In the genomic region with DNA sequence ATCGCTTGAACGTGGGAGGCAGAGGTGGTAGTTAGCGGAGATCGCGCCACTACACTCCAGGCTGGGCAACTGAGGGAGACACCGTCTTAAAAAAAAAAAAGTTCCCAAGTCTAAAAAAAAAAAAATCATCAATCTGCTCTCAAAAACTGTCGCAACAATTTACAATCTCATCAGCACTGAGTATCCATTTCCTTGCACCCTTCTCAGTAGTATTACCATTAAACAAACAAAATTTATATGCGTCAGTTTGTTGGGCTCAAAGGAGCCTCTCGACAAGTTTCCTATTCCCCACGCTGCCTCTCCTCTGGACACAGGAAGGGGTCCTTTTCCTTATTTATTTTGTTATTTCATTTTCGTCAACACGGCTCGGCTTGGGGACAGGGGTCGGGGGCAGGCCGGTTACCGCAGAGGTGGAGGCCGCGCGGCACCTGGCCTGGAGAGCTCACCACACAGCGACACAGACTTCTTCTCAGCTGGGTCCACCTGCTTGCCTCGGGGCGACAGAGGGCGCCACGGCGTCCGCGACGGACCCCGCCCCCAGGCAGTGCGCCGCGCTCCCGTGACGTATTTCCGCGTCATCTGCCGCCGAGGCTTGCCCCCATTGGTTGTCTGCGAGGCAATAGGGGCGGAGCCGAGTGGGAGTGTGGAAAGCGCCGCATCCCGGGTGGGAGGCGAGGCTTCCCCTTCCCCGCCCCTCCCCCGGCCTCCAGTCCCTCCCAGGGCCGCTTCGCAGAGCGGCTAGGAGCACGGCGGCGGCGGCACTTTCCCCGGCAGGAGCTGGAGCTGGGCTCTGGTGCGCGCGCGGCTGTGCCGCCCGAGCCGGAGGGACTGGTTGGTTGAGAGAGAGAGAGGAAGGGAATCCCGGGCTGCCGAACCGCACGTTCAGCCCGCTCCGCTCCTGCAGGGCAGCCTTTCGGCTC, we compare ENCODE assay signal across 1 cellular context.
A peak's percentile ranks its signal among the peaks of the same experiment; 100 is the strongest.
TF ChIP-seq lines count a peak whose summit lies in the region.

A gene (plus strand): TSS at position 709 of the 920 bp plus-strand sequence. CDS start 436 bp downstream, outside the sequence.

TF ChIP-seq in HepG2, 621 proteins besides CTCF, POLR2A, EP300 and RAD21 (continued from another document and continues in another):
- no peak for TF ChIP-seq ZNF260 (CRISPR knock-in tag; IDR thresholded peaks at IDR 0.05; ENCODE audit: borderline replicate concordance, low read depth)
- no peak for TF ChIP-seq MTA3 (CRISPR knock-in tag; IDR thresholded peaks at IDR 0.05)
- peak; percentile 73 for TF ChIP-seq ZNF331 (CRISPR knock-in tag; IDR thresholded peaks at IDR 0.05)
- 0 out of 2 replicates have a peak, but pooled peaks have one; percentile 59 for TF ChIP-seq NRL (CRISPR knock-in tag; IDR thresholded peaks at IDR 0.05; ENCODE audit: borderline replicate concordance)
- TF ChIP-seq CBX2 (IDR thresholded peaks at IDR 0.05; ENCODE audit: low read depth, low read length), result no peak
- TF ChIP-seq CBX2 (CRISPR knock-in tag; IDR thresholded peaks at IDR 0.05; ENCODE audit: low read depth), result no peak
- no peak for TF ChIP-seq ATAD3A (CRISPR knock-in tag; IDR thresholded peaks at IDR 0.05)
- TF ChIP-seq RXRA (CRISPR knock-in tag; IDR thresholded peaks at IDR 0.05), result peak; percentile 65; the same call in 1 of the 2 replicates
- peak; percentile 86; the same call in 1 of the 3 replicates for TF ChIP-seq MXI1 (IDR thresholded peaks at IDR 0.05; ENCODE audit: borderline replicate concordance, low read depth, low read length)
- no peak for TF ChIP-seq ARHGAP35 (CRISPR knock-in tag; IDR thresholded peaks at IDR 0.05; ENCODE audit: borderline replicate concordance)
- peak; percentile 63; the same call in 1 of the 2 replicates for TF ChIP-seq HOXD1 (CRISPR knock-in tag; IDR thresholded peaks at IDR 0.05)
- TF ChIP-seq KDM5A (IDR thresholded peaks at IDR 0.05; ENCODE audit: borderline replicate concordance, low read length), result no peak
- TF ChIP-seq, protein P1, sequence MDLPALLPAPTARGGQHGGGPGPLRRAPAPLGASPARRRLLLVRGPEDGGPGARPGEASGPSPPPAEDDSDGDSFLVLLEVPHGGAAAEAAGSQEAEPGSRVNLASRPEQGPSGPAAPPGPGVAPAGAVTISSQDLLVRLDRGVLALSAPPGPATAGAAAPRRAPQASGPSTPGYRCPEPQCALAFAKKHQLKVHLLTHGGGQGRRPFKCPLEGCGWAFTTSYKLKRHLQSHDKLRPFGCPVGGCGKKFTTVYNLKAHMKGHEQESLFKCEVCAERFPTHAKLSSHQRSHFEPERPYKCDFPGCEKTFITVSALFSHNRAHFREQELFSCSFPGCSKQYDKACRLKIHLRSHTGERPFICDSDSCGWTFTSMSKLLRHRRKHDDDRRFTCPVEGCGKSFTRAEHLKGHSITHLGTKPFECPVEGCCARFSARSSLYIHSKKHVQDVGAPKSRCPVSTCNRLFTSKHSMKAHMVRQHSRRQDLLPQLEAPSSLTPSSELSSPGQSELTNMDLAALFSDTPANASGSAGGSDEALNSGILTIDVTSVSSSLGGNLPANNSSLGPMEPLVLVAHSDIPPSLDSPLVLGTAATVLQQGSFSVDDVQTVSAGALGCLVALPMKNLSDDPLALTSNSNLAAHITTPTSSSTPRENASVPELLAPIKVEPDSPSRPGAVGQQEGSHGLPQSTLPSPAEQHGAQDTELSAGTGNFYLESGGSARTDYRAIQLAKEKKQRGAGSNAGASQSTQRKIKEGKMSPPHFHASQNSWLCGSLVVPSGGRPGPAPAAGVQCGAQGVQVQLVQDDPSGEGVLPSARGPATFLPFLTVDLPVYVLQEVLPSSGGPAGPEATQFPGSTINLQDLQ (CRISPR knock-in tag; IDR thresholded peaks at IDR 0.05), result no peak
- TF ChIP-seq RELA (CRISPR knock-in tag; IDR thresholded peaks at IDR 0.05), result no peak
- TF ChIP-seq ZNF33A (CRISPR knock-in tag; IDR thresholded peaks at IDR 0.05; ENCODE audit: borderline replicate concordance), result no peak
- no peak for TF ChIP-seq ZNF333 (CRISPR knock-in tag; IDR thresholded peaks at IDR 0.05; ENCODE audit: borderline replicate concordance)
- peak; percentile 76; the same call in 1 of the 2 replicates for TF ChIP-seq ZMYM3 (CRISPR knock-in tag; IDR thresholded peaks at IDR 0.05)
- TF ChIP-seq RBAK (CRISPR knock-in tag; IDR thresholded peaks at IDR 0.05), result no peak
- no peak for TF ChIP-seq CENPX (CRISPR knock-in tag; IDR thresholded peaks at IDR 0.05)
- TF ChIP-seq, protein P2, sequence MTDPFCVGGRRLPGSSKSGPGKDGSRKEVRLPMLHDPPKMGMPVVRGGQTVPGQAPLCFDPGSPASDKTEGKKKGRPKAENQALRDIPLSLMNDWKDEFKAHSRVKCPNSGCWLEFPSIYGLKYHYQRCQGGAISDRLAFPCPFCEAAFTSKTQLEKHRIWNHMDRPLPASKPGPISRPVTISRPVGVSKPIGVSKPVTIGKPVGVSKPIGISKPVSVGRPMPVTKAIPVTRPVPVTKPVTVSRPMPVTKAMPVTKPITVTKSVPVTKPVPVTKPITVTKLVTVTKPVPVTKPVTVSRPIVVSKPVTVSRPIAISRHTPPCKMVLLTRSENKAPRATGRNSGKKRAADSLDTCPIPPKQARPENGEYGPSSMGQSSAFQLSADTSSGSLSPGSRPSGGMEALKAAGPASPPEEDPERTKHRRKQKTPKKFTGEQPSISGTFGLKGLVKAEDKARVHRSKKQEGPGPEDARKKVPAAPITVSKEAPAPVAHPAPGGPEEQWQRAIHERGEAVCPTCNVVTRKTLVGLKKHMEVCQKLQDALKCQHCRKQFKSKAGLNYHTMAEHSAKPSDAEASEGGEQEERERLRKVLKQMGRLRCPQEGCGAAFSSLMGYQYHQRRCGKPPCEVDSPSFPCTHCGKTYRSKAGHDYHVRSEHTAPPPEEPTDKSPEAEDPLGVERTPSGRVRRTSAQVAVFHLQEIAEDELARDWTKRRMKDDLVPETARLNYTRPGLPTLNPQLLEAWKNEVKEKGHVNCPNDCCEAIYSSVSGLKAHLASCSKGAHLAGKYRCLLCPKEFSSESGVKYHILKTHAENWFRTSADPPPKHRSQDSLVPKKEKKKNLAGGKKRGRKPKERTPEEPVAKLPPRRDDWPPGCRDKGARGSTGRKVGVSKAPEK (CRISPR knock-in tag; IDR thresholded peaks at IDR 0.05; ENCODE audit: borderline replicate concordance), result no peak
- TF ChIP-seq ZNF709 (CRISPR knock-in tag; IDR thresholded peaks at IDR 0.05), result no peak
- TF ChIP-seq ZNF547 (CRISPR knock-in tag; IDR thresholded peaks at IDR 0.05), result no peak
- no peak for TF ChIP-seq NR2F6 (IDR thresholded peaks at IDR 0.05)
- TF ChIP-seq NR2F6 (CRISPR knock-in tag; IDR thresholded peaks at IDR 0.05), result peak; percentile 61; the same call in 1 of the 2 replicates
- TF ChIP-seq, protein P3, sequence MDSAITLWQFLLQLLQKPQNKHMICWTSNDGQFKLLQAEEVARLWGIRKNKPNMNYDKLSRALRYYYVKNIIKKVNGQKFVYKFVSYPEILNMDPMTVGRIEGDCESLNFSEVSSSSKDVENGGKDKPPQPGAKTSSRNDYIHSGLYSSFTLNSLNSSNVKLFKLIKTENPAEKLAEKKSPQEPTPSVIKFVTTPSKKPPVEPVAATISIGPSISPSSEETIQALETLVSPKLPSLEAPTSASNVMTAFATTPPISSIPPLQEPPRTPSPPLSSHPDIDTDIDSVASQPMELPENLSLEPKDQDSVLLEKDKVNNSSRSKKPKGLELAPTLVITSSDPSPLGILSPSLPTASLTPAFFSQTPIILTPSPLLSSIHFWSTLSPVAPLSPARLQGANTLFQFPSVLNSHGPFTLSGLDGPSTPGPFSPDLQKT (CRISPR knock-in tag; IDR thresholded peaks at IDR 0.05; ENCODE audit: borderline replicate concordance), result no peak
- no peak for TF ChIP-seq ZFYVE20 (CRISPR knock-in tag; IDR thresholded peaks at IDR 0.05; ENCODE audit: borderline replicate concordance, low read depth)
- TF ChIP-seq, protein P4, sequence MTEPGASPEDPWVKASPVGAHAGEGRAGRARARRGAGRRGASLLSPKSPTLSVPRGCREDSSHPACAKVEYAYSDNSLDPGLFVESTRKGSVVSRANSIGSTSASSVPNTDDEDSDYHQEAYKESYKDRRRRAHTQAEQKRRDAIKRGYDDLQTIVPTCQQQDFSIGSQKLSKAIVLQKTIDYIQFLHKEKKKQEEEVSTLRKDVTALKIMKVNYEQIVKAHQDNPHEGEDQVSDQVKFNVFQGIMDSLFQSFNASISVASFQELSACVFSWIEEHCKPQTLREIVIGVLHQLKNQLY (CRISPR knock-in tag; IDR thresholded peaks at IDR 0.05), result no peak
- no peak for TF ChIP-seq GTF3A (CRISPR knock-in tag; conservative IDR thresholded peaks at IDR 0.05)
- TF ChIP-seq, protein P5, sequence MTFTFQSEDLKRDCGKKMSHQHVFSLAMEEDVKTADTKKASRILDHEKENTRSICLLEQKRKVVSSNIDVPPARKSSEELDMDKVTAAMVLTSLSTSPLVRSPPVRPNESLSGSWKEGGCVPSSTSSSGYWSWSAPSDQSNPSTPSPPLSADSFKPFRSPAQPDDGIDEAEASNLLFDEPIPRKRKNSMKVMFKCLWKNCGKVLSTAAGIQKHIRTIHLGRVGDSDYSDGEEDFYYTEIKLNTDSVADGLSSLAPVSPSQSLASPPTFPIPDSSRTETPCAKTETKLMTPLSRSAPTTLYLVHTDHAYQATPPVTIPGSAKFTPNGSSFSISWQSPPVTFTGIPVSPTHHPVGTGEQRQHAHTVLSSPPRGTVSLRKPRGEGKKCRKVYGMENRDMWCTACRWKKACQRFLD (CRISPR knock-in tag; IDR thresholded peaks at IDR 0.05; ENCODE audit: borderline replicate concordance), result no peak
- TF ChIP-seq, protein P6, sequence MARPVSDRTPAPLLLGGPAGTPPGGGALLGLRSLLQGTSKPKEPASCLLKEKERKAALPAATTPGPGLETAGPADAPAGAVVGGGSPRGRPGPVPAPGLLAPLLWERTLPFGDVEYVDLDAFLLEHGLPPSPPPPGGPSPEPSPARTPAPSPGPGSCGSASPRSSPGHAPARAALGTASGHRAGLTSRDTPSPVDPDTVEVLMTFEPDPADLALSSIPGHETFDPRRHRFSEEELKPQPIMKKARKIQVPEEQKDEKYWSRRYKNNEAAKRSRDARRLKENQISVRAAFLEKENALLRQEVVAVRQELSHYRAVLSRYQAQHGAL (CRISPR knock-in tag; IDR thresholded peaks at IDR 0.05; ENCODE audit: not compliant biosample characterization), result no peak
- peak; percentile 70 for TF ChIP-seq GATAD2A (CRISPR knock-in tag; IDR thresholded peaks at IDR 0.05)
- no peak for TF ChIP-seq ZFP62 (CRISPR knock-in tag; IDR thresholded peaks at IDR 0.05)
- peak; percentile 87 for TF ChIP-seq HNRNPK (IDR thresholded peaks at IDR 0.05; ENCODE audit: low read depth, low read length, poor library complexity, severe bottlenecking)
- no peak for TF ChIP-seq WIZ (CRISPR knock-in tag; IDR thresholded peaks at IDR 0.05)
- peak; percentile 93 for TF ChIP-seq ZFX (CRISPR knock-in tag; IDR thresholded peaks at IDR 0.05; ENCODE audit: low read depth)
- TF ChIP-seq, protein P7, sequence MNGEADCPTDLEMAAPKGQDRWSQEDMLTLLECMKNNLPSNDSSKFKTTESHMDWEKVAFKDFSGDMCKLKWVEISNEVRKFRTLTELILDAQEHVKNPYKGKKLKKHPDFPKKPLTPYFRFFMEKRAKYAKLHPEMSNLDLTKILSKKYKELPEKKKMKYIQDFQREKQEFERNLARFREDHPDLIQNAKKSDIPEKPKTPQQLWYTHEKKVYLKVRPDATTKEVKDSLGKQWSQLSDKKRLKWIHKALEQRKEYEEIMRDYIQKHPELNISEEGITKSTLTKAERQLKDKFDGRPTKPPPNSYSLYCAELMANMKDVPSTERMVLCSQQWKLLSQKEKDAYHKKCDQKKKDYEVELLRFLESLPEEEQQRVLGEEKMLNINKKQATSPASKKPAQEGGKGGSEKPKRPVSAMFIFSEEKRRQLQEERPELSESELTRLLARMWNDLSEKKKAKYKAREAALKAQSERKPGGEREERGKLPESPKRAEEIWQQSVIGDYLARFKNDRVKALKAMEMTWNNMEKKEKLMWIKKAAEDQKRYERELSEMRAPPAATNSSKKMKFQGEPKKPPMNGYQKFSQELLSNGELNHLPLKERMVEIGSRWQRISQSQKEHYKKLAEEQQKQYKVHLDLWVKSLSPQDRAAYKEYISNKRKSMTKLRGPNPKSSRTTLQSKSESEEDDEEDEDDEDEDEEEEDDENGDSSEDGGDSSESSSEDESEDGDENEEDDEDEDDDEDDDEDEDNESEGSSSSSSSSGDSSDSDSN (CRISPR knock-in tag; IDR thresholded peaks at IDR 0.05), result peak; percentile 78
- peak; percentile 59 for TF ChIP-seq FOXA3 (CRISPR knock-in tag; IDR thresholded peaks at IDR 0.05)
- no peak for TF ChIP-seq ZIK1 (CRISPR knock-in tag; IDR thresholded peaks at IDR 0.05; ENCODE audit: borderline replicate concordance, low read depth)
- TF ChIP-seq, protein P8, sequence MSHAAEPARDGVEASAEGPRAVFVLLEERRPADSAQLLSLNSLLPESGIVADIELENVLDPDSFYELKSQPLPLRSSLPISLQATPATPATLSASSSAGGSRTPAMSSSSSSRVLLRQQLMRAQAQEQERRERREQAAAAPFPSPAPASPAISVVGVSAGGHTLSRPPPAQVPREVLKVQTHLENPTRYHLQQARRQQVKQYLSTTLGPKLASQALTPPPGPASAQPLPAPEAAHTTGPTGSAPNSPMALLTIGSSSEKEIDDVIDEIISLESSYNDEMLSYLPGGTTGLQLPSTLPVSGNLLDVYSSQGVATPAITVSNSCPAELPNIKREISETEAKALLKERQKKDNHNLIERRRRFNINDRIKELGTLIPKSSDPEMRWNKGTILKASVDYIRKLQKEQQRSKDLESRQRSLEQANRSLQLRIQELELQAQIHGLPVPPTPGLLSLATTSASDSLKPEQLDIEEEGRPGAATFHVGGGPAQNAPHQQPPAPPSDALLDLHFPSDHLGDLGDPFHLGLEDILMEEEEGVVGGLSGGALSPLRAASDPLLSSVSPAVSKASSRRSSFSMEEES (CRISPR knock-in tag; IDR thresholded peaks at IDR 0.05), result peak; percentile 27; the same call in 1 of the 2 replicates
- TF ChIP-seq ZNF337 (CRISPR knock-in tag; IDR thresholded peaks at IDR 0.05; ENCODE audit: borderline replicate concordance, low read depth), result no peak
- TF ChIP-seq NFRKB (IDR thresholded peaks at IDR 0.05), result no peak
- no peak for TF ChIP-seq ZNF776 (CRISPR knock-in tag; IDR thresholded peaks at IDR 0.05)
